ENCODE assay signal across 15 cellular contexts in the genomic region with DNA sequence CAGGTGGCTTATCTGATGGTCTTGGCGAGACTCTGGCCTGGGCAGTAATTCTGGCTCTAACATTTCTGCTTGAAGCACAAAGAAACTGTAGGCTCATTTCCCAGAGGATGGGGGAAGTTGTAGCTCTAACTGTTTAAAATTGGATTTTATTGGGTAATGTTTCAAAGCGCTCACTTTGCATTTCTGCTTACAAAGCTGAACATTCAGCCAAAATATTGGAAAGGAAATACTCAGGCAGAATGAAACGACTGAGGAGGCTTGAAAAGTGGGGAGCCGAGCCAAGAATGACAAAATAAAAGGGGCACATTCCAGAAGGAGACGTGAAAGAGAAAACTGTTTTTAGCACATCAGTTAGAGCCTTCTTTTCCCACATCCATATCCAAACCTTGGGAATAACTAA.
"Had no signal": no experiment of that assay in that cellular context is flagged by ENCODE, and none has a peak within 500 bp of the region (broad histone marks: within the 10 kb centered on the region; RNA-seq: fewer than 3 reads in every experiment).

No MANE protein-coding gene starts in this region.

- H3K4me3 ChIP-seq: left ventricle myocardium inferior, right atrium auricular region, tibial nerve, uterus had no signal

- ATAC-seq: activated CD8-positive, alpha-beta memory T cell treated with anti-CD3 and anti-CD28 coated beads, Interleukin-2, amount 10 ng/mL, durations not matched to agents 7 days and 5 days had no signal

- DNase-seq: activated B cell treated with CpG ODN at 0.5 μM for 24 hours; activated CD4-positive, alpha-beta memory T cell treated with anti-CD3 and anti-CD28 coated beads, Interleukin-2, amount 10 ng/mL, durations not matched to agents 7 days and 5 days; activated CD4-positive, alpha-beta T cell treated with anti-CD3 and anti-CD28 coated beads for 48 hours; activated CD8-positive, alpha-beta memory T cell treated with anti-CD3 and anti-CD28 coated beads, Interleukin-2, amount 10 ng/mL, durations not matched to agents 7 days and 5 days; activated naive CD4-positive, alpha-beta T cell treated with Interleukin-2 at 50 U/mL for 16 hours; cerebellar nuclear complex; foreskin melanocyte; kidney; left ventricle myocardium inferior; mammary epithelial cell; stimulated activated CD4-positive, alpha-beta T cell treated with anti-CD3 and anti-CD28 coated beads, Interleukin-2, amount 100 ng/mL, for 24 hours; stimulated activated naive CD4-positive, alpha-beta T cell treated with Interleukin-2 at 50 U/mL for 16 hours; uterus had no signal
